In the genomic region with DNA sequence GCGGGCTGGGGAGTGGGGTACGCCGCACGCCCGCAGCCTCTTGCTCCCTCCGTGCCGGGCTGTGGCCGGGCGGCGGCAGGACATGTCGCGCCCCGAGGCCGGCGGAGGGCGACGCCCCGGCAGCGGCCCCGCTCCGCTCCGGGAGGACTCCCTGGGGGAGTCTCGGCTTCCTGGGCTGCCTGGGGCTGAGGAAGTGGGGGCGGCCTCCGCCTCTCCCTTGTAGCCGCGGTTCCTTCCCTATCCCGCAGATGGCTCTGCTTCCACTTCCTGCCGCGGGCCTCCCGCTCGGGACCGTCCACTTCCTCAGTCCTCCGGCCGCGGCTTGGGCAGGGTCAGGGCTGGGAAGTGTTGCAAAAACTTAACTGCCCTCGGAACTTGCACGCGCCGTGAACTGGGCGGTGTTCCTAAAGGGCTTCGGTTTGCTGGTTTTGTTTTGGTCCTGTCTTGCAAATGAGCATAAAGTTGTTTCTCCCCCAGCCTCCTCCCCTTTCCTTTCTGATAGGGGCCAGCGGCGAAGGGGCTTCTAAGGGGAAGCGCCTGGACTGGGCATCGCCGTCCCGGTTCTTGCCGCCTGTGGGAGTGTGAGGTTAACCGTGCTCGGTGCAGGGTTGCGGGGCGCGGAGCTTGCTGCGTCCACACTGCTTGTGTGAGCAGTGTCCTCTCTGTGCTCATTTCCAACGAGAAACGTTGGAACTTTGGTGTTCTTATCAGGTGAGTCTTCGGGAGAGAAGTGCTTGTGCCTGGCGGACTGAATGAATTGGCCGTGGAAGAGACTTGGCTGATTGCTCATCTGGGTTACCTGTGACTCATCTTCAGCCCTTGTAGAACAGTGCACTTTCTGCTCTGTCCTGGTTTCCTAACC, we compare ENCODE assay signal across 8 cellular contexts. TPM values are rescaled to one million over a fixed set of nuclear protein-coding genes. Genes with fewer than 3 reads are reported as not detected.
DNase-seq lines count a peak whose midpoint lies in the region; ATAC-seq and TF ChIP-seq lines count a peak whose summit lies in the region.

No MANE protein-coding gene starts in this region.

- CTCF ChIA-PET in Calu3 (lab: Charles Lee) (interaction anchor here (0.8 to 2.0 kb wide), 4 partner anchors 13 to 60 kb away, joined by 3 to 14 read pairs (median 8); a partner anchor contains a TSS), OCI-LY7 (lab: Charles Lee; ENCODE audit: unreplicated experiment) (no interaction called here)

- H3K4me2 ChIP-seq in OCI-LY7 (ENCODE audit: low read length) = peak overlapping the region; percentile 95

- TF ChIP-seq CTCF in Calu3 (IDR thresholded peaks at IDR 0.05; ENCODE audit: unreplicated experiment) = peak; percentile 14
- peak; percentile 48 for TF ChIP-seq CTCF in OCI-LY7 (conservative IDR thresholded peaks at IDR 0.05; ENCODE audit: low read length)
- peak; percentile 43 to 59 (median 50) for TF ChIP-seq CTCF in nephron (IDR thresholded peaks at IDR 0.05; ENCODE audit: unreplicated experiment in 3 of 3)

- peak overlapping the region; percentile 73 for H3K4me3 ChIP-seq in OCI-LY7 (ENCODE audit: low read depth, low read length, poor library complexity, severe bottlenecking)

- H3K4me3 Mint-ChIP-seq in Calu3 (ENCODE audit: low read depth, unreplicated experiment) = peak overlapping the region; percentile 96
- H3K4me3 Mint-ChIP-seq in activated naive CD4-positive, alpha-beta T cell treated with anti-CD3 and anti-CD28 coated beads, Interleukin-2, amount 50 U/mL, for 24 hours = peak overlapping the region; percentile 100
- H3K4me3 Mint-ChIP-seq in nephron = peak overlapping the region; percentile 92 to 97 (median 95)

- POLR2A ChIA-PET in OCI-LY7 (lab: Charles Lee) = interaction anchor here (1.3 to 1.6 kb wide), 3 partner anchors 21 to 77 kb away, joined by 3 to 7 read pairs (median 5); no protein-coding TSS in a partner anchor

- intact Hi-C loops in Calu3 (cut with micrococcal nuclease; ENCODE audit: unreplicated experiment) = loop anchor here (1.0 to 5.0 kb wide), 2 partner anchors 34 to 60 kb away; no protein-coding TSS in a partner anchor
- intact Hi-C loops in OCI-LY7 (cut with micrococcal nuclease; ENCODE audit: unreplicated experiment) = no loop called here

- H3K36me3 Mint-ChIP-seq in Calu3 (ENCODE audit: insufficient read depth, unreplicated experiment) (peaks cover 28% of the 10 kb centered on the region), nephron (ENCODE audit: low read depth) (peaks cover 10% of the 10 kb centered on the region)
- peaks cover 2% of the 10 kb centered on the region for H3K36me3 Mint-ChIP-seq in activated naive CD4-positive, alpha-beta T cell treated with anti-CD3 and anti-CD28 coated beads, Interleukin-2, amount 50 U/mL, for 24 hours

- no peaks in the 10 kb centered on the region for H3K36me3 ChIP-seq in OCI-LY7 (ENCODE audit: insufficient read depth, low read length)

- BruUV-seq in Calu3 (replicated peaks; lab: Mats Ljungman, UMichigan) (no TSS peak), OCI-LY7 (replicated peaks; lab: Mats Ljungman, UMichigan) (no TSS peak)

- peak; percentile 30 for ATAC-seq in HG03159 (IDR thresholded peaks at IDR 0.05; ENCODE audit: unreplicated experiment)

- H3K4me1 ChIP-seq in OCI-LY7 (ENCODE audit: insufficient read depth, low read length, poor library complexity, severe bottlenecking) = peaks cover 16% of the 10 kb centered on the region

- DNase-seq in Calu3 = peak; percentile 70
- peak; percentile 65 for DNase-seq in GM19238 (ENCODE audit: insufficient read length, low spot score)
- peak; percentile 62 for DNase-seq in OCI-LY7 (ENCODE audit: low spot score)
- DNase-seq in foreskin melanocyte = peak; percentile 72
- DNase-seq in ureter (ENCODE audit: low spot score) = peak; percentile 84

- H3K27me3 Mint-ChIP-seq in Calu3 (ENCODE audit: unreplicated experiment) (peaks cover 13% of the 10 kb centered on the region), nephron (ENCODE audit: low read depth) (peaks cover 34% of the 10 kb centered on the region)
- no peaks in the 10 kb centered on the region for H3K27me3 Mint-ChIP-seq in activated naive CD4-positive, alpha-beta T cell treated with anti-CD3 and anti-CD28 coated beads, Interleukin-2, amount 50 U/mL, for 24 hours

- no peak overlapping the region for H3K27ac ChIP-seq in OCI-LY7 (ENCODE audit: low read depth, low read length, poor library complexity, severe bottlenecking)

- no peaks in the 10 kb centered on the region for H3K9me3 ChIP-seq in OCI-LY7 (ENCODE audit: low read length)

- H3K79me2 ChIP-seq in OCI-LY7 (ENCODE audit: insufficient read depth, low read depth, low read length) = no peaks in the 10 kb centered on the region

- H4K20me1 ChIP-seq in OCI-LY7 (ENCODE audit: insufficient read depth, low read length) = no peaks in the 10 kb centered on the region; the same call in none of the 2 replicates

- peak overlapping the region; percentile 62 for H2AFZ ChIP-seq in OCI-LY7 (ENCODE audit: low read length)

- peaks cover 48% of the 10 kb centered on the region for H3K4me1 Mint-ChIP-seq in Calu3 (ENCODE audit: low read depth, unreplicated experiment)
- H3K4me1 Mint-ChIP-seq in activated naive CD4-positive, alpha-beta T cell treated with anti-CD3 and anti-CD28 coated beads, Interleukin-2, amount 50 U/mL, for 24 hours = peaks cover 60% of the 10 kb centered on the region
- peaks cover 53% of the 10 kb centered on the region for H3K4me1 Mint-ChIP-seq in nephron

- H3K27ac Mint-ChIP-seq in Calu3 (ENCODE audit: unreplicated experiment) (peak overlapping the region; percentile 60), nephron (peak overlapping the region; percentile 78 to 93 (median 88))
- H3K27ac Mint-ChIP-seq in activated naive CD4-positive, alpha-beta T cell treated with anti-CD3 and anti-CD28 coated beads, Interleukin-2, amount 50 U/mL, for 24 hours = peak overlapping the region; percentile 92

- H3K9me2 ChIP-seq in OCI-LY7 (ENCODE audit: insufficient read depth, low read length) = no peaks in the 10 kb centered on the region

- H3K9me3 Mint-ChIP-seq in Calu3 (ENCODE audit: low read depth, unreplicated experiment) = peaks cover 4% of the 10 kb centered on the region
- H3K9me3 Mint-ChIP-seq in activated naive CD4-positive, alpha-beta T cell treated with anti-CD3 and anti-CD28 coated beads, Interleukin-2, amount 50 U/mL, for 24 hours = no peaks in the 10 kb centered on the region
- no peaks in the 10 kb centered on the region for H3K9me3 Mint-ChIP-seq in nephron

RNA-seq across cellular contexts. Expression of a gene that starts 0.6 kb away (rescaled TPM):
- total RNA-seq in Calu3 (2022) (40.2 and 41.3 TPM in 2 replicates), OCI-LY7 (2022) (22.8 and 23.6 TPM in 2 replicates), ureter (50.5 TPM)
- total RNA-seq in OCI-LY7 (2014; rRNA removed; shearing (Covaris generic)) = 13.7 and 16.2 TPM in 2 replicates

RNA-seq across cellular contexts. Expression of a gene that starts 30.1 kb away (rescaled TPM):
- total RNA-seq in Calu3 (2022) (42.0 and 42.8 TPM in 2 replicates), OCI-LY7 (2022) (21.4 and 24.4 TPM in 2 replicates), ureter (35.9 TPM)
- total RNA-seq in OCI-LY7 (2014; rRNA removed; shearing (Covaris generic)) = 28.7 and 30.2 TPM in 2 replicates
